In genomic region chr12:8969861-8970411, GRCh38 we compare ENCODE assay signal across 16 cellular contexts. TPM values are rescaled to one million over a fixed set of nuclear protein-coding genes. Genes with fewer than 3 reads are reported as not detected.
DNase-seq lines count a peak whose midpoint lies in the region; ATAC-seq and TF ChIP-seq lines count a peak whose summit lies in the region.
"Had no signal": no experiment of that assay in that cellular context is flagged by ENCODE, and none has a peak within 500 bp of the region (broad histone marks: within the 10 kb centered on the region; RNA-seq: fewer than 3 reads in every experiment).

No MANE protein-coding gene starts in this region.

- H3K27ac ChIP-seq in CD4-positive, CD25-positive, alpha-beta regulatory T cell (ENCODE audit: insufficient read depth, low read length, poor library complexity, severe bottlenecking): no peak overlapping the region
- peak overlapping the region; percentile 94 for H3K27ac ChIP-seq in VCaP
- H3K27ac ChIP-seq: RWPE1, SJCRH30 had no signal

- TF ChIP-seq CTCF in VCaP (conservative IDR thresholded peaks at IDR 0.05): no peak

- H3K36me3 ChIP-seq in CD4-positive, CD25-positive, alpha-beta regulatory T cell (ENCODE audit: control insufficient read depth, insufficient read depth, low read length): no peaks in the 10 kb centered on the region
- H3K36me3 ChIP-seq: SJCRH30 had no signal

- no peaks in the 10 kb centered on the region for H3K4me1 ChIP-seq in CD4-positive, CD25-positive, alpha-beta regulatory T cell (ENCODE audit: control insufficient read depth, insufficient read depth, low read length, poor library complexity, severe bottlenecking)

- H3K27me3 Mint-ChIP-seq in CD4-positive, CD25-positive, alpha-beta regulatory T cell: no peaks in the 10 kb centered on the region
- no peaks in the 10 kb centered on the region for H3K27me3 Mint-ChIP-seq in naive thymus-derived CD8-positive, alpha-beta T cell
- H3K27me3 Mint-ChIP-seq: B cell had no signal

- no peak for DNase-seq in CD4-positive, CD25-positive, alpha-beta regulatory T cell
- DNase-seq in H4 (ENCODE audit: low spot score) (peak; percentile 40), KBM-7 (no peak), Right ventricle myocardium superior (no peak)
- DNase-seq in naive thymus-derived CD8-positive, alpha-beta T cell: no peak
- DNase-seq: DMS 273 treated with DMSO at 0.1 percent for 48 hours, HFFc6, NCI-H1417, NCI-H187 treated with DMSO at 0.1 percent for 48 hours, NCI-H526 treated with DMSO at 0.1 percent for 48 hours, SJCRH30, SW 1271 had no signal

- intact Hi-C loops in Right ventricle myocardium superior (cut with DNase I): no loop called here

- no peak overlapping the region for H3K4me3 Mint-ChIP-seq in CD4-positive, CD25-positive, alpha-beta regulatory T cell
- no peak overlapping the region for H3K4me3 Mint-ChIP-seq in naive thymus-derived CD8-positive, alpha-beta T cell
- H3K4me3 Mint-ChIP-seq: B cell, HFFc6 had no signal

- H3K36me3 Mint-ChIP-seq in CD4-positive, CD25-positive, alpha-beta regulatory T cell: peaks cover 10% of the 10 kb centered on the region
- peaks cover 2 to 29% (median 14%) of the 10 kb centered on the region in 3 donors for H3K36me3 Mint-ChIP-seq in naive thymus-derived CD8-positive, alpha-beta T cell

- POLR2A ChIA-PET in naive thymus-derived CD8-positive, alpha-beta T cell (lab: Charles Lee): no interaction called here

- no peaks in the 10 kb centered on the region for H3K27me3 ChIP-seq in CD4-positive, CD25-positive, alpha-beta regulatory T cell (ENCODE audit: control insufficient read depth, insufficient read depth, low read length)
- H3K27me3 ChIP-seq: SJCRH30 had no signal

- no peak overlapping the region for H3K4me3 ChIP-seq in CD4-positive, CD25-positive, alpha-beta regulatory T cell (ENCODE audit: low read depth, low read length)
- H3K4me3 ChIP-seq: SJCRH30 had no signal

- peaks cover 2 to 24% (median 12%) of the 10 kb centered on the region in 7 donors for H3K9me3 Mint-ChIP-seq in CD4-positive, CD25-positive, alpha-beta regulatory T cell
- H3K9me3 Mint-ChIP-seq in naive thymus-derived CD8-positive, alpha-beta T cell: peaks cover 0 to 51% (median 14%) of the 10 kb centered on the region in 9 donors

- H3K27ac Mint-ChIP-seq in CD4-positive, CD25-positive, alpha-beta regulatory T cell: peak overlapping the region in 2 of 3 donors; percentile 29 to 60
- H3K27ac Mint-ChIP-seq in naive thymus-derived CD8-positive, alpha-beta T cell: peak overlapping the region in 9 of 10 donors; percentile 13 to 87 (median 47)
- H3K27ac Mint-ChIP-seq: B cell, HFFc6 had no signal

- in situ Hi-C loops in KBM-7 (cut with MboI; ENCODE audit: low pct_unique_long_range_greater_than_20kb, low sequenced_read_pairs): no loop called here

- ATAC-seq in CD4-positive, CD25-positive, alpha-beta regulatory T cell (ENCODE audit: low read depth in 2 of 2): no peak
- no peak for ATAC-seq in naive thymus-derived CD8-positive, alpha-beta T cell
- no peak for ATAC-seq in GM18867 (IDR thresholded peaks at IDR 0.05; ENCODE audit: unreplicated experiment)
- no peak for ATAC-seq in Right ventricle myocardium superior (ENCODE audit: poor library complexity)

- H3K9me3 ChIP-seq in CD4-positive, CD25-positive, alpha-beta regulatory T cell (ENCODE audit: control insufficient read depth in 2 of 2, low read length in 2 of 2): peaks cover 20 to 22% of the 10 kb centered on the region in 2 experiments

- H3K4me1 Mint-ChIP-seq in CD4-positive, CD25-positive, alpha-beta regulatory T cell: peaks cover 5 to 13% (median 6%) of the 10 kb centered on the region in 4 donors
- peaks cover 0 to 17% (median 8%) of the 10 kb centered on the region in 4 donors for H3K4me1 Mint-ChIP-seq in naive thymus-derived CD8-positive, alpha-beta T cell
- H3K4me1 Mint-ChIP-seq: B cell had no signal

RNA-seq across cellular contexts. Expression of gene KLRG1, which starts 19.4 kb away (rescaled TPM):
- 4.8 TPM for total RNA-seq in CD4-positive, CD25-positive, alpha-beta regulatory T cell
- polyA plus RNA-seq in CD4-positive, CD25-positive, alpha-beta regulatory T cell: 10 to 100 TPM; 15.8 to 22.2 (median 16.6) TPM
- total RNA-seq in H4 (2014; rRNA removed; shearing (Covaris generic)): 0.14 and 0.66 TPM in 2 replicates
- total RNA-seq in naive thymus-derived CD8-positive, alpha-beta T cell: 1 to 10 TPM; 4.1 to 5.0 TPM
- 100 to 1,000 TPM in 1 of 3 donors, 10 to 100 TPM in 2; 13.8 to 237 (median 14.7) TPM for polyA plus RNA-seq in naive thymus-derived CD8-positive, alpha-beta T cell
- total RNA-seq in Right ventricle myocardium superior: 4.8 TPM

RNA-seq across cellular contexts. Expression of gene M6PR, which starts 20.5 kb away (rescaled TPM):
- total RNA-seq in CD4-positive, CD25-positive, alpha-beta regulatory T cell: 132 TPM
- 100 to 1,000 TPM; 227 to 272 (median 261) TPM for polyA plus RNA-seq in CD4-positive, CD25-positive, alpha-beta regulatory T cell
- 193 and 245 TPM in 2 replicates for total RNA-seq in H4 (2014; rRNA removed; shearing (Covaris generic))
- 100 to 1,000 TPM; 173 to 175 TPM for total RNA-seq in naive thymus-derived CD8-positive, alpha-beta T cell
- polyA plus RNA-seq in naive thymus-derived CD8-positive, alpha-beta T cell: 100 to 1,000 TPM; 228 to 260 (median 238) TPM
- total RNA-seq in Right ventricle myocardium superior: 88.2 TPM

RNA-seq across cellular contexts. Expression of gene PHC1, which starts 55.6 kb away (rescaled TPM):
- 46.6 TPM for total RNA-seq in CD4-positive, CD25-positive, alpha-beta regulatory T cell
- 10 to 100 TPM; 15.5 to 17.2 (median 16.4) TPM for polyA plus RNA-seq in CD4-positive, CD25-positive, alpha-beta regulatory T cell
- 20.9 and 27.1 TPM in 2 replicates for total RNA-seq in H4 (2014; rRNA removed; shearing (Covaris generic))
- 10 to 100 TPM; 36.3 to 39.2 TPM for total RNA-seq in naive thymus-derived CD8-positive, alpha-beta T cell
- 10 to 100 TPM; 12.3 to 20.3 (median 15.7) TPM for polyA plus RNA-seq in naive thymus-derived CD8-positive, alpha-beta T cell
- 19.3 TPM for total RNA-seq in Right ventricle myocardium superior
